In the genomic region with DNA sequence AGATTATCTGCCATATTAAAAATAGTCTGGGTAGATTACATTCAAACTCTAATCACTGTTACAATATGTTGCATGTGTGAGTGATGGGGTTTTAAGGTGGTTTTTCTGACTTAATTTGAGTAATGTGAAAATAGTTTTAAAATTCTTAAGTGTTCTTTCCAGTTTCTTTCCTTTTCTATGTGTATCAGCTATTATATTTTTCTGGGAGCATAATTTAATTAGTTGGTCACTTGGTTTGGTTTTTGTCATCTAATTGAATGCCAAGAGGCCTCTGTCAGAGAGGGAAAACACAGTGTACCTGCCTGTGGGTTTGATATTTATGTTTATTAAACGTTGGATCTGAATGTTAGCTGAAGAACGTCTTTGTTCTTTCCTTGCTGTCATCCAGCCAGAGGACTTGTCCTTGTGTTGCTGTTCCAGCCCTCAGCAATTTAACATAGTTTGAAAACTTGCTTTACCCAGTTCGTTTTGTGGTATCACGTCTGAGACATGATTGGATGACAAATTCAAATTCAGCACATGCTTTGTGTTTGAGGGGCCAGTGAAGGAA, we compare ENCODE assay signal across 18 cellular contexts. TPM values are rescaled to one million over a fixed set of nuclear protein-coding genes. Genes with fewer than 3 reads are reported as not detected.
DNase-seq lines count a peak whose midpoint lies in the region; ATAC-seq and TF ChIP-seq lines count a peak whose summit lies in the region.
"Had no signal": no experiment of that assay in that cellular context is flagged by ENCODE, and none has a peak within 500 bp of the region (broad histone marks: within the 10 kb centered on the region; RNA-seq: fewer than 3 reads in every experiment).

No MANE protein-coding gene starts in this region.

- H3K4me1 ChIP-seq in heart left ventricle: peaks cover 0 to 74% (median 29%) of the 10 kb centered on the region in 12 donors
- H3K4me1 ChIP-seq: HAP-1 had no signal

- no peak for TF ChIP-seq POLR2A in heart left ventricle (IDR thresholded peaks at IDR 0.05)

- intact Hi-C loops in heart left ventricle (cut with DNase I): loop anchor here in 2 of 10 donors (2.0 kb wide), 2 partner anchors 321 to 331 kb away; no protein-coding TSS in a partner anchor
- intact Hi-C loops in Right ventricle myocardium inferior (cut with DNase I): loop anchor here (2.0 kb wide), 2 partner anchors 43 to 325 kb away; no protein-coding TSS in a partner anchor

- H3K36me3 Mint-ChIP-seq in nephron progenitor cell (ENCODE audit: low read depth): peaks cover 55% of the 10 kb centered on the region

- no peaks in the 10 kb centered on the region for H3K9me3 ChIP-seq in heart left ventricle
- H3K9me3 ChIP-seq: HAP-1, transverse colon had no signal

- H3K36me3 ChIP-seq in heart left ventricle: peaks cover 0 to 89% (median 72%) of the 10 kb centered on the region in 9 donors

- TF ChIP-seq CTCF in heart left ventricle (IDR thresholded peaks at IDR 0.05) (no peak), nephron progenitor cell (IDR thresholded peaks at IDR 0.05) (no peak)

- no peak for ATAC-seq in heart left ventricle
- no peak for ATAC-seq in Right ventricle myocardium inferior
- no peak for ATAC-seq in GM21825 (IDR thresholded peaks at IDR 0.05; ENCODE audit: unreplicated experiment)
- ATAC-seq in HG03460 (IDR thresholded peaks at IDR 0.05; ENCODE audit: unreplicated experiment): no peak
- ATAC-seq: activated T-cell treated with anti-CD3 and anti-CD28 coated beads, Interleukin-2, amount 50 U/mL, for 4 hours had no signal

- H3K4me3 ChIP-seq in heart left ventricle: no peak overlapping the region
- H3K4me3 ChIP-seq: HAP-1, lung, transverse colon had no signal

- no peaks in the 10 kb centered on the region for H3K27me3 ChIP-seq in heart left ventricle
- H3K27me3 ChIP-seq: transverse colon had no signal

- no peaks in the 10 kb centered on the region for H3K9me3 Mint-ChIP-seq in nephron progenitor cell
- H3K9me3 Mint-ChIP-seq: activated T-cell treated with anti-CD3 and anti-CD28 coated beads, Interleukin-2, amount 50 U/mL, for 4 hours had no signal

- 37 to 52% (median 44%) methylated on average over 4 of the region's 4 CpGs for WGBS in heart left ventricle, 4 donors

- DNase-seq in heart left ventricle (no peak), Right ventricle myocardium inferior (ENCODE audit: missing footprints) (no peak), caudate nucleus (lab: John Stamatoyannopoulos, UW) (no peak), nephron progenitor cell (no peak), NCI-H1436 (lab: John Stamatoyannopoulos, UW) (no peak), cerebellar nuclear complex (lab: John Stamatoyannopoulos, UW) (no peak)
- DNase-seq: activated naive CD4-positive, alpha-beta T cell treated with anti-CD3 and anti-CD28 coated beads, Interleukin-2, amount 50 U/mL, for 16 hours; activated T-cell treated with anti-CD3 and anti-CD28 coated beads, Interleukin-2, amount 50 U/mL, for 4 hours; COR-L47; EL; NCI-H187; NCI-H446; NK-92 treated with Interleukin-12 subunit alpha and Interleukin-12 subunit beta, amount 100 ng/mL, for 24 hours; transverse colon had no signal

- H3K27me3 Mint-ChIP-seq in nephron progenitor cell (ENCODE audit: low read depth, poor library complexity): no peaks in the 10 kb centered on the region

- H3K27ac ChIP-seq in heart left ventricle (peak overlapping the region; percentile 30 to 87 (median 73)), caudate nucleus (ENCODE audit: low read depth, low read length) (peak overlapping the region; percentile 48)
- H3K27ac ChIP-seq: transverse colon had no signal

- peaks cover 16% of the 10 kb centered on the region for H3K4me1 Mint-ChIP-seq in nephron progenitor cell

- H3K4me3 Mint-ChIP-seq in nephron progenitor cell: no peak overlapping the region
- H3K4me3 Mint-ChIP-seq: activated T-cell treated with anti-CD3 and anti-CD28 coated beads, Interleukin-2, amount 50 U/mL, for 4 hours had no signal

- H3K27ac Mint-ChIP-seq in nephron progenitor cell: peak overlapping the region; percentile 6

RNA-seq across cellular contexts. Expression of gene OTULIN, which starts 19.5 kb away (rescaled TPM):
- total RNA-seq in heart left ventricle (10 to 100 TPM; 19.3 to 42.0 (median 27.5) TPM), Right ventricle myocardium inferior (22.4 TPM)
- 10 to 100 TPM in 1 of 2 donors, 1 to 10 TPM in 1; 7.6 to 12.4 TPM for polyA plus RNA-seq in heart left ventricle
